In genomic region chr10:102869290-102870198, GRCh38 we compare ENCODE assay signal across 8 cellular contexts. TPM values are rescaled to one million over a fixed set of nuclear protein-coding genes. Genes with fewer than 3 reads are reported as not detected.
DNase-seq lines count a peak whose midpoint lies in the region; ATAC-seq and TF ChIP-seq lines count a peak whose summit lies in the region.

Gene AS3MT, plus strand, starts transcription at chr10:102869470. Its CDS starts 123 bp downstream, at chr10:102869593.

- H3K36me3 ChIP-seq in ES-I3 (ENCODE audit: insufficient read depth, low read length), result no peaks in the 10 kb centered on the region
- H3K36me3 ChIP-seq in iPS DF 6.9 (ENCODE audit: control insufficient read depth, insufficient read depth, low read length), result no peaks in the 10 kb centered on the region
- no peaks in the 10 kb centered on the region for H3K36me3 ChIP-seq in gastrocnemius medialis

- in situ Hi-C loops in gastrocnemius medialis (cut with MboI; ENCODE audit: low sequenced_read_pairs in 4 of 4), result no loop called here
- in situ Hi-C loops in KBM-7 (cut with MboI; ENCODE audit: low pct_unique_long_range_greater_than_20kb, low sequenced_read_pairs), result no loop called here

- peak within 1 kb of the TSS; percentile 69 for H3K4me3 Mint-ChIP-seq in activated naive CD8-positive, alpha-beta T cell treated with anti-CD3 and anti-CD28 coated beads, Interleukin-2, amount 50 U/mL, for 24 hours

- TF ChIP-seq CTCF in gastrocnemius medialis (IDR thresholded peaks at IDR 0.05 in 4 of 5, conservative IDR thresholded peaks at IDR 0.05 in 1 of 5), result no peak

- H3K27me3 Mint-ChIP-seq in activated naive CD8-positive, alpha-beta T cell treated with anti-CD3 and anti-CD28 coated beads, Interleukin-2, amount 50 U/mL, for 24 hours, result peaks cover 27% of the 10 kb centered on the region

- H3K9me3 ChIP-seq in ES-I3 (ENCODE audit: control insufficient read depth, insufficient read depth, low read length), result no peaks in the 10 kb centered on the region
- no peaks in the 10 kb centered on the region for H3K9me3 ChIP-seq in iPS DF 6.9 (ENCODE audit: control insufficient read depth, insufficient read depth, low read length)
- no peaks in the 10 kb centered on the region for H3K9me3 ChIP-seq in gastrocnemius medialis

- no peak within 1 kb of the TSS for H3K27ac ChIP-seq in iPS DF 6.9 (ENCODE audit: low read length)
- H3K27ac ChIP-seq in gastrocnemius medialis, result peak within 1 kb of the TSS; percentile 52 to 63 (median 59)

- H3K4me1 ChIP-seq in ES-I3 (ENCODE audit: insufficient read depth, low read length) (no peaks in the 10 kb centered on the region), iPS DF 6.9 (ENCODE audit: control insufficient read depth, insufficient read depth, low read length) (0 out of 2 replicates have a peak, but pooled peaks cover 2% of the 10 kb centered on the region), gastrocnemius medialis (peaks cover 0 to 10% of the 10 kb centered on the region in 2 donors)

- TF ChIP-seq POLR2A in gastrocnemius medialis (IDR thresholded peaks at IDR 0.05), result no peak

- peaks cover 13% of the 10 kb centered on the region for H3K4me1 Mint-ChIP-seq in activated naive CD8-positive, alpha-beta T cell treated with anti-CD3 and anti-CD28 coated beads, Interleukin-2, amount 50 U/mL, for 24 hours

- H3K27ac Mint-ChIP-seq in activated naive CD8-positive, alpha-beta T cell treated with anti-CD3 and anti-CD28 coated beads, Interleukin-2, amount 50 U/mL, for 24 hours, result no peak within 1 kb of the TSS

- DNase-seq in NCI-H128 (lab: John Stamatoyannopoulos, UW; ENCODE audit: unreplicated experiment) (peak; percentile 10), iPS DF 6.9 (ENCODE audit: low read depth, low spot score) (peak; percentile 43), gastrocnemius medialis (peak in 1 of 2 donors; percentile 24), OCI-M1 (lab: John Stamatoyannopoulos, UW) (no peak), GM19238 (ENCODE audit: insufficient read length, low spot score) (no peak), KBM-7 (no peak)
- peak; percentile 37 for DNase-seq in activated naive CD8-positive, alpha-beta T cell treated with anti-CD3 and anti-CD28 coated beads, Interleukin-2, amount 50 U/mL, for 24 hours

- intact Hi-C loops in gastrocnemius medialis (cut with DNase I; ENCODE audit: low total_unique reads), result no loop called here

- H3K4me3 ChIP-seq in iPS DF 6.9 (ENCODE audit: low read length) (peak within 1 kb of the TSS; percentile 49; the same call in 1 of the 2 replicates), gastrocnemius medialis (peak within 1 kb of the TSS; percentile 62 to 84 (median 68))

- peak; percentile 88 for ATAC-seq in activated naive CD8-positive, alpha-beta T cell treated with anti-CD3 and anti-CD28 coated beads, Interleukin-2, amount 50 U/mL, for 24 hours
- peak; percentile 54 to 68 for ATAC-seq in gastrocnemius medialis

- peak within 1 kb of the TSS; percentile 71 for H3K9ac ChIP-seq in ES-I3 (ENCODE audit: low read depth, low read length)

- H3K27me3 ChIP-seq in iPS DF 6.9 (ENCODE audit: control insufficient read depth, insufficient read depth, low read length), result no peaks in the 10 kb centered on the region
- no peaks in the 10 kb centered on the region for H3K27me3 ChIP-seq in gastrocnemius medialis

- no peaks in the 10 kb centered on the region for H3K9me3 Mint-ChIP-seq in activated naive CD8-positive, alpha-beta T cell treated with anti-CD3 and anti-CD28 coated beads, Interleukin-2, amount 50 U/mL, for 24 hours

- peaks cover 4% of the 10 kb centered on the region for H3K36me3 Mint-ChIP-seq in activated naive CD8-positive, alpha-beta T cell treated with anti-CD3 and anti-CD28 coated beads, Interleukin-2, amount 50 U/mL, for 24 hours (ENCODE audit: low read depth)

- no CpG with 5 or more reads among the region's 62 CpGs for WGBS in iPS DF 6.9 (ENCODE audit: insufficient coverage, insufficient read length)

RNA-seq across cellular contexts. Expression of gene AS3MT, which starts in this region (rescaled TPM):
- total RNA-seq in gastrocnemius medialis, result 1 to 10 TPM in 3 of 4 donors, under 1 TPM in 1; 0.91 to 5.6 (median 4.8) TPM

Comparison
In these comparisons a context has a peak if more than half of its experiments do, and no peak if none do; other contexts are left out.
1. DNase-seq: peak in NCI-H128 (single experiment), activated naive CD8-positive, alpha-beta T cell treated with anti-CD3 and anti-CD28 coated beads, Interleukin-2, amount 50 U/mL, for 24 hours (single experiment) and iPS DF 6.9 (single experiment); none in OCI-M1 (single experiment), GM19238 (single experiment) and KBM-7 (single experiment).